Comparison of ENCODE assay signal across 21 cellular contexts in genomic region chr9:113488071-113488470, GRCh38. TPM values are rescaled to one million over a fixed set of nuclear protein-coding genes. Genes with fewer than 3 reads are reported as not detected.
DNase-seq lines count a peak whose midpoint lies in the region; ATAC-seq and TF ChIP-seq lines count a peak whose summit lies in the region.
"Had no signal": no experiment of that assay in that cellular context is flagged by ENCODE, and none has a peak within 500 bp of the region (broad histone marks: within the 10 kb centered on the region; RNA-seq: fewer than 3 reads in every experiment).

No MANE protein-coding gene starts in this region.

- no peaks in the 10 kb centered on the region for H3K9me3 ChIP-seq in T-helper 17 cell (ENCODE audit: control insufficient read depth, low read length, poor library complexity, severe bottlenecking)
- no peaks in the 10 kb centered on the region for H3K9me3 ChIP-seq in right cardiac atrium (ENCODE audit: control insufficient read depth, low read length)
- no peaks in the 10 kb centered on the region for H3K9me3 ChIP-seq in sigmoid colon
- no peaks in the 10 kb centered on the region for H3K9me3 ChIP-seq in HAP-1
- H3K9me3 ChIP-seq: Peyer's patch had no signal

- H3K36me3 Mint-ChIP-seq in T-helper 17 cell (ENCODE audit: low read depth) (no peaks in the 10 kb centered on the region), chondrocyte (ENCODE audit: low read depth) (no peaks in the 10 kb centered on the region)
- H3K36me3 Mint-ChIP-seq: activated naive CD8-positive, alpha-beta T cell treated with anti-CD3 and anti-CD28 coated beads, Interleukin-2, amount 10 ng/mL, durations not matched to agents 7 days and 5 days; CD8-positive, alpha-beta memory T cell; naive B cell had no signal

- peak overlapping the region; percentile 51 for H3K27ac Mint-ChIP-seq in T-helper 17 cell
- H3K27ac Mint-ChIP-seq in chondrocyte (ENCODE audit: unreplicated experiment), result no peak overlapping the region
- H3K27ac Mint-ChIP-seq: activated naive CD8-positive, alpha-beta T cell treated with anti-CD3 and anti-CD28 coated beads, Interleukin-2, amount 10 ng/mL, durations not matched to agents 7 days and 5 days; stimulated activated naive CD8-positive, alpha-beta T cell treated with anti-CD3 and anti-CD28 coated beads, Interleukin-15, Interleukin-2, amounts not matched to agents 100 ng/mL and 50 ng/mL, for 24 hours had no signal

- peak overlapping the region; percentile 95 for H3K27ac ChIP-seq in right cardiac atrium (ENCODE audit: low read length)
- peak overlapping the region; percentile 66 to 79 (median 72) for H3K27ac ChIP-seq in sigmoid colon
- H3K27ac ChIP-seq: cardiac muscle cell, HL-60, Peyer's patch had no signal

- ATAC-seq in T-helper 17 cell (no peak), right cardiac atrium (no peak), HG02973 (IDR thresholded peaks at IDR 0.05; ENCODE audit: unreplicated experiment) (no peak)
- ATAC-seq: effector memory CD8-positive, alpha-beta T cell; K562 had no signal

- H3K4me3 ChIP-seq in right cardiac atrium (ENCODE audit: low read length) (no peak overlapping the region), sigmoid colon (no peak overlapping the region), HAP-1 (no peak overlapping the region)
- H3K4me3 ChIP-seq: cardiac muscle cell, K562, Peyer's patch had no signal

- in situ Hi-C loops in HAP-1 (cut with MboI; ENCODE audit: low sequenced_read_pairs), result no loop called here

- 93% methylated on average over 4 of the region's 4 CpGs for WGBS in right cardiac atrium
- 79 to 89% methylated on average over 4 of the region's 4 CpGs for WGBS in sigmoid colon, 2 donors

- H3K4me1 ChIP-seq in right cardiac atrium (ENCODE audit: control insufficient read depth, insufficient read depth, low read length) (peaks cover 26% of the 10 kb centered on the region), sigmoid colon (peaks cover 0 to 62% (median 53%) of the 10 kb centered on the region in 4 donors), HAP-1 (no peaks in the 10 kb centered on the region)

- H3K4me3 Mint-ChIP-seq in T-helper 17 cell (no peak overlapping the region), chondrocyte (ENCODE audit: unreplicated experiment) (no peak overlapping the region)
- H3K4me3 Mint-ChIP-seq: activated naive CD8-positive, alpha-beta T cell treated with anti-CD3 and anti-CD28 coated beads, Interleukin-2, amount 10 ng/mL, durations not matched to agents 7 days and 5 days; CD8-positive, alpha-beta memory T cell; effector memory CD8-positive, alpha-beta T cell; naive B cell; stimulated activated naive CD8-positive, alpha-beta T cell treated with anti-CD3 and anti-CD28 coated beads, Interleukin-15, Interleukin-2, amounts not matched to agents 100 ng/mL and 50 ng/mL, for 24 hours had no signal

- H3K9me3 Mint-ChIP-seq in chondrocyte (ENCODE audit: low read depth), result no peaks in the 10 kb centered on the region
- H3K9me3 Mint-ChIP-seq: activated naive CD8-positive, alpha-beta T cell treated with anti-CD3 and anti-CD28 coated beads, Interleukin-2, amount 10 ng/mL, durations not matched to agents 7 days and 5 days; CD8-positive, alpha-beta memory T cell; effector memory CD8-positive, alpha-beta T cell; naive B cell; stimulated activated naive CD8-positive, alpha-beta T cell treated with anti-CD3 and anti-CD28 coated beads, Interleukin-15, Interleukin-2, amounts not matched to agents 100 ng/mL and 50 ng/mL, for 24 hours had no signal

- H3K27me3 Mint-ChIP-seq in T-helper 17 cell, result no peaks in the 10 kb centered on the region
- no peaks in the 10 kb centered on the region for H3K27me3 Mint-ChIP-seq in chondrocyte (ENCODE audit: low read depth)
- H3K27me3 Mint-ChIP-seq: activated naive CD8-positive, alpha-beta T cell treated with anti-CD3 and anti-CD28 coated beads, Interleukin-2, amount 10 ng/mL, durations not matched to agents 7 days and 5 days; CD8-positive, alpha-beta memory T cell; effector memory CD8-positive, alpha-beta T cell; naive B cell; stimulated activated naive CD8-positive, alpha-beta T cell treated with anti-CD3 and anti-CD28 coated beads, Interleukin-15, Interleukin-2, amounts not matched to agents 100 ng/mL and 50 ng/mL, for 24 hours had no signal

- TF ChIP-seq CTCF in sigmoid colon (IDR thresholded peaks at IDR 0.05) (no peak), chondrocyte (IDR thresholded peaks at IDR 0.05) (no peak)

- no peak for TF ChIP-seq EP300 in sigmoid colon (IDR thresholded peaks at IDR 0.05)

- intact Hi-C loops in right cardiac atrium (cut with DNase I) (no loop called here), sigmoid colon (cut with DNase I) (loop anchor here (5.0 kb wide), 1 partner anchor 34 kb away; no protein-coding TSS in a partner anchor)

- H3K4me1 Mint-ChIP-seq in T-helper 17 cell (peaks cover 9% of the 10 kb centered on the region), chondrocyte (ENCODE audit: low read depth) (peaks cover 38% of the 10 kb centered on the region)

- H3K36me3 ChIP-seq in sigmoid colon (no peaks in the 10 kb centered on the region), HAP-1 (replicated peaks) (no peaks in the 10 kb centered on the region)
- H3K36me3 ChIP-seq: cardiac muscle cell, Peyer's patch had no signal

- DNase-seq in HPDE6-E6E7 (ENCODE audit: extremely low spot score) (peak; percentile 23), T-helper 17 cell (no peak), right cardiac atrium (no peak), sigmoid colon (no peak), NCI-H1105 (lab: John Stamatoyannopoulos, UW) (no peak), chondrocyte (ENCODE audit: low spot score) (no peak), HAP-1 (ENCODE audit: low spot score in 2 of 2) (no peak)
- DNase-seq: activated CD4-positive, alpha-beta T cell treated with anti-CD3 and anti-CD28 coated beads, Interleukin-2, amount 50 U/mL, for 4 hours; activated naive CD8-positive, alpha-beta T cell treated with anti-CD3 and anti-CD28 coated beads, Interleukin-2, amount 10 ng/mL, durations not matched to agents 7 days and 5 days; CD8-positive, alpha-beta memory T cell; effector memory CD8-positive, alpha-beta T cell; naive B cell; NCI-H1048; NCI-H2107; posterior cingulate gyrus had no signal

- H3K27me3 ChIP-seq in right cardiac atrium (ENCODE audit: control insufficient read depth, insufficient read depth) (no peaks in the 10 kb centered on the region), sigmoid colon (no peaks in the 10 kb centered on the region), HAP-1 (ENCODE audit: low read depth) (no peaks in the 10 kb centered on the region)
- H3K27me3 ChIP-seq: cardiac muscle cell, Peyer's patch had no signal

- no peak for TF ChIP-seq POLR2A in sigmoid colon (IDR thresholded peaks at IDR 0.05)

RNA-seq across cellular contexts. Expression of gene RGS3, which starts 24.5 kb away (rescaled TPM):
- total RNA-seq in T-helper 17 cell (10 to 100 TPM; 17.4 to 22.0 TPM), right cardiac atrium (100 to 1,000 TPM; 139 to 184 (median 166) TPM), sigmoid colon (10 to 100 TPM; 26.9 to 50.7 (median 42.0) TPM), chondrocyte (33.8 to 58.2 TPM (median 55.2 TPM) in 3 replicates)
- polyA plus RNA-seq in right cardiac atrium (107 TPM), sigmoid colon (10 to 100 TPM; 32.4 to 43.6 (median 32.6) TPM)
